8 cellular contexts compared by ENCODE assay signal in genomic region chr12:57751432-57751787, GRCh38. TPM values are rescaled to one million over a fixed set of nuclear protein-coding genes. Genes with fewer than 3 reads are reported as not detected.
DNase-seq lines count a peak whose midpoint lies in the region; ATAC-seq and TF ChIP-seq lines count a peak whose summit lies in the region.

No MANE protein-coding gene starts in this region.

- H3K9me2 ChIP-seq in Loucy (replicated peaks; ENCODE audit: low read depth, low read length), result no peaks in the 10 kb centered on the region

- H4K20me1 ChIP-seq in Loucy (ENCODE audit: insufficient read depth, low read length, poor library complexity, severe bottlenecking), result peaks cover 31% of the 10 kb centered on the region

- H3K9me3 Mint-ChIP-seq in natural killer cell, result no peaks in the 10 kb centered on the region

- intact Hi-C loops in natural killer cell (cut with micrococcal nuclease), result no loop called here

- peak overlapping the region; percentile 99 for H3K9ac ChIP-seq in Loucy (ENCODE audit: low read depth, low read length, poor library complexity, severe bottlenecking)

- no peak for TF ChIP-seq CTCF in BJ (IDR thresholded peaks at IDR 0.05; ENCODE audit: insufficient read depth, low read depth, low read length)
- TF ChIP-seq CTCF in Loucy (conservative IDR thresholded peaks at IDR 0.05; ENCODE audit: low read length), result no peak
- TF ChIP-seq CTCF in coronary artery (IDR thresholded peaks at IDR 0.05), result no peak
- no peak for TF ChIP-seq CTCF in natural killer cell (IDR thresholded peaks at IDR 0.05)

- ATAC-seq in natural killer cell (no peak), HG02938 (IDR thresholded peaks at IDR 0.05; ENCODE audit: unreplicated experiment) (no peak), HG02642 (IDR thresholded peaks at IDR 0.05; ENCODE audit: poor library complexity, unreplicated experiment) (no peak)

- H3K4me1 Mint-ChIP-seq in natural killer cell, result peaks cover 40 to 44% of the 10 kb centered on the region in 2 donors

- H3K36me3 ChIP-seq in BJ (ENCODE audit: control insufficient read depth, insufficient read depth, low read length) (peaks cover 14% of the 10 kb centered on the region), Loucy (ENCODE audit: insufficient read depth, low read length) (peaks cover 24% of the 10 kb centered on the region)

- H3K9me3 ChIP-seq in Loucy (ENCODE audit: insufficient read depth, low read depth, low read length), result no peaks in the 10 kb centered on the region

- H3F3A ChIP-seq in Loucy (ENCODE audit: low read depth), result peaks cover 7% of the 10 kb centered on the region

- peak overlapping the region; percentile 91 for H3K27ac ChIP-seq in coronary artery

- no peak for DNase-seq in BJ (ENCODE audit: low read depth)
- DNase-seq in coronary artery (ENCODE audit: low spot score), result no peak
- DNase-seq in natural killer cell, result no peak
- no peak for DNase-seq in 8988T
- DNase-seq in NCI-H1048 (lab: John Stamatoyannopoulos, UW), result no peak

- peak overlapping the region; percentile 91 to 92 for H3K27ac Mint-ChIP-seq in natural killer cell

- peak overlapping the region; percentile 88; the same call in 1 of the 2 replicates for H2AFZ ChIP-seq in Loucy (ENCODE audit: low read length)

- H3K27me3 Mint-ChIP-seq in natural killer cell (ENCODE audit: low read depth in 2 of 2), result no peaks in the 10 kb centered on the region

- CTCF ChIA-PET in BJ (lab: Yijun Ruan, JAX), result interaction anchor here (1.1 kb wide), 1 partner anchor 28 kb away, joined by 4 read pairs; no protein-coding TSS in a partner anchor

- H3K4me1 ChIP-seq in Loucy (ENCODE audit: insufficient read depth, low read length, poor library complexity, severe bottlenecking), result peaks cover 38% of the 10 kb centered on the region

- H3K4me3 Mint-ChIP-seq in natural killer cell, result peak overlapping the region; percentile 89

- H3K4me3 ChIP-seq in BJ (ENCODE audit: low read depth, low read length) (peak overlapping the region; percentile 81), Loucy (ENCODE audit: low read length, poor library complexity, severe bottlenecking) (peak overlapping the region; percentile 99), coronary artery (peak overlapping the region; percentile 80)

- peak overlapping the region; percentile 93 for H3K4me2 ChIP-seq in Loucy (ENCODE audit: low read depth, low read length, poor library complexity, severe bottlenecking)

- H3K27me3 ChIP-seq in BJ (ENCODE audit: control insufficient read depth, insufficient read depth, low read length) (peaks cover 6% of the 10 kb centered on the region), Loucy (ENCODE audit: insufficient read depth, low read length, poor library complexity, severe bottlenecking) (no peaks in the 10 kb centered on the region)

- POLR2A ChIA-PET in BJ (lab: Charles Lee), result interaction anchor here (1.1 kb wide), 1 partner anchor 21 kb away, joined by 3 read pairs; the partner anchor contains the start of genes EEF1AKMT3 and METTL1

- peaks cover 6% of the 10 kb centered on the region for H3K36me3 Mint-ChIP-seq in natural killer cell

- peaks cover 48% of the 10 kb centered on the region for H3K79me2 ChIP-seq in Loucy (ENCODE audit: insufficient read depth, low read length)

RNA-seq across cellular contexts. Expression of gene CDK4, which starts 0.7 kb away (rescaled TPM):
- polyA plus RNA-seq in BJ (2011; rRNA removed), result 208 and 293 TPM in 2 replicates
- polyA minus RNA-seq in BJ (2011; rRNA and poly(A)+ RNA removed), result 69.7 and 116 TPM in 2 replicates
- 10 to 100 TPM; 30.7 to 39.5 (median 37.7) TPM for total RNA-seq in natural killer cell

RNA-seq across cellular contexts. Expression of gene MARCHF9, which starts 3.5 kb away (rescaled TPM):
- 3.1 and 6.2 TPM in 2 replicates for polyA plus RNA-seq in BJ (2011; rRNA removed)
- 3.0 and 5.1 TPM in 2 replicates for polyA minus RNA-seq in BJ (2011; rRNA and poly(A)+ RNA removed)
- total RNA-seq in natural killer cell, result 10 to 100 TPM; 25.4 to 28.4 (median 26.0) TPM

RNA-seq across cellular contexts. Expression of gene TSPAN31, which starts 6.6 kb away (rescaled TPM):
- polyA plus RNA-seq in BJ (2011; rRNA removed), result 25.7 and 40.4 TPM in 2 replicates
- 22.7 and 28.2 TPM in 2 replicates for polyA minus RNA-seq in BJ (2011; rRNA and poly(A)+ RNA removed)
- 10 to 100 TPM; 18.3 to 27.0 (median 23.5) TPM for total RNA-seq in natural killer cell

RNA-seq across cellular contexts. Expression of gene AGAP2, which starts 12.9 kb away (rescaled TPM):
- polyA plus RNA-seq in BJ (2011; rRNA removed), result 0.04 and 0.05 TPM in 2 replicates
- 0.26 and 0.47 TPM in 2 replicates for polyA minus RNA-seq in BJ (2011; rRNA and poly(A)+ RNA removed)
- 10 to 100 TPM; 54.1 to 63.5 (median 54.8) TPM for total RNA-seq in natural killer cell

RNA-seq across cellular contexts. Expression of gene CYP27B1, which starts 15.5 kb away (rescaled TPM):
- polyA plus RNA-seq in BJ (2011; rRNA removed), result 0.76 and 0.91 TPM in 2 replicates
- 0.43 and 1.1 TPM in 2 replicates for polyA minus RNA-seq in BJ (2011; rRNA and poly(A)+ RNA removed)
- total RNA-seq in natural killer cell, result 1 to 10 TPM; 1.1 to 1.7 (median 1.6) TPM
